ENCODE assay signal across 8 cellular contexts in genomic region chr14:105092124-105092911, GRCh38. TPM values are rescaled to one million over a fixed set of nuclear protein-coding genes. Genes with fewer than 3 reads are reported as not detected.
DNase-seq lines count a peak whose midpoint lies in the region; ATAC-seq, FAIRE-seq and TF ChIP-seq lines count a peak whose summit lies in the region.

No MANE protein-coding gene starts in this region.

- no peaks in the 10 kb centered on the region for H3K27me3 ChIP-seq in PC-3 (ENCODE audit: low read length)
- peaks cover 12 to 50% (median 37%) of the 10 kb centered on the region in 4 experiments for H3K27me3 ChIP-seq in H1 (replicated peaks in 1 of 4; ENCODE audit: control insufficient read depth in 3 of 4, extremely low read depth in 1 of 4, insufficient read depth in 3 of 4, low read length in 3 of 4)

- no peak overlapping the region for H2BK5ac ChIP-seq in H1 (ENCODE audit: low read depth, low read length)

- POLR2A ChIA-PET in PC-3 (lab: Charles Lee; ENCODE audit: unreplicated experiment), result no interaction called here
- POLR2A ChIA-PET in H1 (lab: Charles Lee; ENCODE audit: partially characterized antibody), result no interaction called here

- H3K56ac ChIP-seq in H1 (replicated peaks; ENCODE audit: insufficient read length, low read depth, low read length), result no peak overlapping the region

- peaks cover 4% of the 10 kb centered on the region for H3K9me3 Mint-ChIP-seq in nephron progenitor cell

- TF ChIP-seq POLR2A in H1 (IDR thresholded peaks at IDR 0.05; ENCODE audit: control extremely low read depth in 1 of 2, low read depth in 2 of 2, low read length in 2 of 2), result no peak

- H3K9me3 ChIP-seq in PC-3 (ENCODE audit: low read length) (no peaks in the 10 kb centered on the region), H1 (ENCODE audit: insufficient read depth in 2 of 2, low read depth in 1 of 2, low read length in 1 of 2) (no peaks in the 10 kb centered on the region)

- H3K27me3 Mint-ChIP-seq in nephron progenitor cell (ENCODE audit: low read depth, poor library complexity), result peaks cover 17% of the 10 kb centered on the region

- DNase-seq in EL, result peak; percentile 31
- peak; percentile 38 for DNase-seq in PC-3
- peak in 1 of 2 experiments; percentile 63 for DNase-seq in H1 (ENCODE audit: low read depth in 1 of 2, low spot score in 2 of 2)
- DNase-seq in nephron progenitor cell, result peak; percentile 33
- DNase-seq in NCI-H1092 treated with DMSO at 0.1 percent for 48 hours (lab: John Stamatoyannopoulos, UW), result no peak
- DNase-seq in HCEC 1CT, result no peak

- intact Hi-C loops in PC-3 (cut with micrococcal nuclease), result loop anchor here (5.0 kb wide), 1 partner anchor 75 kb away; the partner anchor contains the start of gene JAG2

- H4K8ac ChIP-seq in H1 (ENCODE audit: extremely low read depth, insufficient read depth, low read length), result peak overlapping the region; percentile 73; the same call in 1 of the 2 replicates

- WGBS in H1 (ENCODE audit: extremely low coverage in 1 of 2, insufficient coverage in 1 of 2, insufficient read length in 1 of 2, insufficient replicate concordance in 2 of 2, low coverage in 1 of 2, low lambda C conversion rate in 2 of 2, missing lambda C conversion rate in 1 of 2), 2 experiments, result 73% methylated on average over 16 of the region's 25 CpGs; no CpG with 5 or more reads in 1 of the 2 experiments

- H2AFZ ChIP-seq in PC-3 (ENCODE audit: low read length), result peak overlapping the region; percentile 51; the same call in 1 of the 2 replicates
- H2AFZ ChIP-seq in H1 (ENCODE audit: low read length), result no peak overlapping the region

- H3K23me2 ChIP-seq in H1 (ENCODE audit: low read depth, low read length), result peaks cover 8% of the 10 kb centered on the region; the same call in 1 of the 2 replicates

- no peak for TF ChIP-seq EP300 in H1 (IDR thresholded peaks at IDR 0.05; ENCODE audit: borderline replicate concordance in 1 of 2, low read depth in 2 of 2, low read length in 2 of 2)

- no peak overlapping the region; the same call in 1 of the 2 replicates for H3K18ac ChIP-seq in H1 (ENCODE audit: extremely low read depth, low read length)

- H3K36me3 Mint-ChIP-seq in nephron progenitor cell (ENCODE audit: low read depth), result peaks cover 5% of the 10 kb centered on the region

- H3K14ac ChIP-seq in H1 (ENCODE audit: insufficient read length), result no peak overlapping the region

- TF ChIP-seq CTCF in PC-3 (conservative IDR thresholded peaks at IDR 0.05; ENCODE audit: low read depth, low read length) (no peak), H1 (IDR thresholded peaks at IDR 0.05; ENCODE audit: control extremely low read depth in 1 of 3, insufficient read depth in 1 of 3, low read depth in 1 of 3, low read length in 3 of 3) (no peak), nephron progenitor cell (IDR thresholded peaks at IDR 0.05) (no peak)

- FAIRE-seq in H1 (lab: Jason Lieb, UNC), result no peak

- no peaks in the 10 kb centered on the region for H3K79me1 ChIP-seq in H1 (ENCODE audit: low read depth, low read length)

- H3K4ac ChIP-seq in H1 (replicated peaks; ENCODE audit: insufficient read length, low read depth, low read length), result peak overlapping the region; percentile 53

- no peaks in the 10 kb centered on the region for H4K20me1 ChIP-seq in PC-3 (ENCODE audit: low read length)
- peaks cover 5 to 9% of the 10 kb centered on the region in 2 experiments for H4K20me1 ChIP-seq in H1 (replicated peaks in 1 of 2; ENCODE audit: control insufficient read depth in 1 of 2, insufficient read depth in 2 of 2, low read length in 2 of 2)

- peaks cover 32% of the 10 kb centered on the region for H3K4me1 Mint-ChIP-seq in nephron progenitor cell

- H3K27ac Mint-ChIP-seq in nephron progenitor cell, result peak overlapping the region; percentile 46

- H3K4me3 ChIP-seq in PC-3 (ENCODE audit: low read length) (peak overlapping the region; percentile 61), H1 (ENCODE audit: extremely low read depth in 1 of 4, insufficient read depth in 2 of 4, low read depth in 3 of 4, low read length in 4 of 4) (peak overlapping the region; percentile 22 to 75 (median 36); a peak in 5 of 8 replicates)

- peak overlapping the region; percentile 78 for H3K4me3 Mint-ChIP-seq in nephron progenitor cell

- CTCF ChIA-PET in PC-3 (lab: Charles Lee) (interaction anchor here (0.6 kb wide), 1 partner anchor 209 kb away, joined by 4 read pairs; the partner anchor contains the start of gene BRF1), H1 (lab: Charles Lee; ENCODE audit: partially characterized antibody) (interaction anchor here (0.7 to 3.1 kb wide), 12 partner anchors 11 to 277 kb away, joined by 3 to 16 read pairs (median 4); no protein-coding TSS in a partner anchor)

- no peaks in the 10 kb centered on the region for H3K9me2 ChIP-seq in PC-3 (replicated peaks; ENCODE audit: low read length)

- peak overlapping the region; percentile 54 for H3K9ac ChIP-seq in PC-3 (ENCODE audit: low read length)
- no peak overlapping the region for H3K9ac ChIP-seq in H1 (replicated peaks in 1 of 4; ENCODE audit: extremely low read depth in 1 of 4, low read depth in 3 of 4, low read length in 3 of 4)

- peak overlapping the region; percentile 84 for H4K91ac ChIP-seq in H1 (replicated peaks; ENCODE audit: insufficient read length, low read length)

- no peak for TF ChIP-seq RAD21 in H1 (IDR thresholded peaks at IDR 0.05 in 1 of 2, conservative IDR thresholded peaks at IDR 0.05 in 1 of 2; ENCODE audit: low read depth in 2 of 2, low read length in 2 of 2)

- H4K5ac ChIP-seq in H1 (ENCODE audit: insufficient read length, low read depth, low read length), result no peak overlapping the region

- 0 out of 2 replicates have a peak overlapping the region, but pooled peaks have one; percentile 55 for H2BK20ac ChIP-seq in H1 (ENCODE audit: low read length)

- peak overlapping the region; percentile 61 for H3K27ac ChIP-seq in PC-3 (ENCODE audit: low read length)
- no peak overlapping the region for H3K27ac ChIP-seq in H1 (ENCODE audit: low read depth, low read length)

- peak overlapping the region; percentile 82 for H3K4me2 ChIP-seq in PC-3 (ENCODE audit: low read length)
- peak overlapping the region; percentile 40 to 79 for H3K4me2 ChIP-seq in H1 (ENCODE audit: insufficient read depth in 1 of 2, low read depth in 2 of 2, low read length in 2 of 2)

- H3K36me3 ChIP-seq in PC-3 (ENCODE audit: low read depth, low read length) (no peaks in the 10 kb centered on the region), H1 (ENCODE audit: control insufficient read depth in 2 of 4, insufficient read depth in 4 of 4, low read length in 3 of 4) (no peaks in the 10 kb centered on the region)

- no peak overlapping the region for H3K23ac ChIP-seq in H1 (ENCODE audit: insufficient read length)

- H3K79me2 ChIP-seq in PC-3 (ENCODE audit: low read length) (no peaks in the 10 kb centered on the region), H1 (ENCODE audit: control insufficient read depth in 1 of 2, insufficient read depth in 2 of 2, low read length in 2 of 2) (no peaks in the 10 kb centered on the region)

- H3K4me1 ChIP-seq in PC-3 (ENCODE audit: insufficient read depth, low read length), result peaks cover 49% of the 10 kb centered on the region
- peaks cover 0 to 25% (median 14%) of the 10 kb centered on the region in 4 experiments; a peak in 6 of 7 replicates for H3K4me1 ChIP-seq in H1 (replicated peaks in 1 of 4; ENCODE audit: control insufficient read depth in 3 of 4, insufficient read depth in 4 of 4, low read length in 3 of 4)

- peak overlapping the region; percentile 72; the same call in 1 of the 2 replicates for H2BK15ac ChIP-seq in H1 (ENCODE audit: low read length)

- peak overlapping the region; percentile 60; the same call in 1 of the 2 replicates for H2BK12ac ChIP-seq in H1 (ENCODE audit: low read depth, low read length)

- H2AK5ac ChIP-seq in H1 (ENCODE audit: low read depth, low read length), result peak overlapping the region; percentile 53; the same call in 1 of the 2 replicates

- no peak overlapping the region for H2BK120ac ChIP-seq in H1 (replicated peaks; ENCODE audit: low read depth, low read length)

- ATAC-seq in PC-3 (peak; percentile 1), HG03039 (IDR thresholded peaks at IDR 0.05; ENCODE audit: unreplicated experiment) (no peak), HG03045 (IDR thresholded peaks at IDR 0.05; ENCODE audit: unreplicated experiment) (no peak)

- TSS peak; percentile 71 for BruUV-seq in PC-3 (replicated peaks; lab: Mats Ljungman, UMichigan)

- peaks cover 5% of the 10 kb centered on the region for H3F3A ChIP-seq in PC-3 (ENCODE audit: low read length, unreplicated experiment)

TF ChIP-seq in H1, 55 proteins besides CTCF, POLR2A, EP300 and RAD21 (continues in another document):
- TF ChIP-seq ATF3 (IDR thresholded peaks at IDR 0.05; ENCODE audit: insufficient read depth, low read depth, low read length) (no peak), BACH1 (IDR thresholded peaks at IDR 0.05; ENCODE audit: low read length) (no peak), SAP30 (IDR thresholded peaks at IDR 0.05; ENCODE audit: insufficient read depth, insufficient replicate concordance, low read length) (no peak), SRF (IDR thresholded peaks at IDR 0.05; ENCODE audit: low read depth, low read length) (no peak), TEAD4 (IDR thresholded peaks at IDR 0.05; ENCODE audit: low read depth, low read length) (no peak), CTBP2 (IDR thresholded peaks at IDR 0.05; ENCODE audit: borderline replicate concordance, insufficient read depth, insufficient read length, low read length) (no peak), GABPA (IDR thresholded peaks at IDR 0.05; ENCODE audit: borderline replicate concordance, insufficient read depth, low read length) (no peak), TAF1 (IDR thresholded peaks at IDR 0.05; ENCODE audit: low read depth, low read length) (no peak), RBBP5 (IDR thresholded peaks at IDR 0.05; ENCODE audit: borderline replicate concordance, low read depth, low read length) (no peak), ASH2L (IDR thresholded peaks at IDR 0.05; ENCODE audit: low read length) (no peak), SP2 (IDR thresholded peaks at IDR 0.05; ENCODE audit: low read length) (no peak)

RNA-seq across cellular contexts. Expression of gene GPR132, which starts 27.1 kb away (rescaled TPM):
- 0.04 and 0.12 TPM in 2 replicates for total RNA-seq in PC-3 (2014; rRNA removed)
- total RNA-seq in H1 (2021; fragmentation: NEBNext Ultra II Directional; extraction: Animal tissue kit (Norgen Biotek cat#: 25700)), result not detected in 2 replicates
- 0.11 and 0.28 TPM in 2 replicates for polyA plus RNA-seq in H1 (2011; rRNA removed)
- 0.26 TPM for polyA plus RNA-seq in H1 (2011; cell fraction: cytosol; rRNA removed)
- polyA plus RNA-seq in H1 (2011; cell fraction: nucleus; rRNA removed), result 0.54 TPM
- polyA plus RNA-seq in H1 (2012, experiment 1 of 2), result 0.09 to 0.15 TPM (median 0.15 TPM) in 3 of 4 replicates, not detected in the other
- polyA plus RNA-seq in H1 (2012, experiment 2 of 2), result 0.21 TPM
- not detected for polyA plus RNA-seq in H1 (2013, experiment 1 of 2)
- 0.04 TPM for polyA plus RNA-seq in H1 (2013, experiment 2 of 2)
- 0.16 TPM in 1 of 2 replicates, not detected in the other for polyA minus RNA-seq in H1 (2011; rRNA and poly(A)+ RNA removed)
- polyA minus RNA-seq in H1 (2011; cell fraction: cytosol; rRNA and poly(A)+ RNA removed), result not detected
- not detected for polyA minus RNA-seq in H1 (2011; cell fraction: nucleus; rRNA and poly(A)+ RNA removed)

Comparison
In these comparisons a context has a peak if more than half of its experiments do, and no peak if none do; other contexts are left out.
1. DNase-seq: peak in EL (single experiment), PC-3 (single experiment) and nephron progenitor cell (single experiment); none in NCI-H1092 treated with DMSO at 0.1 percent for 48 hours (single experiment) and HCEC 1CT (single experiment).